Comparison of ENCODE assay signal across 1 cellular context in the genomic region with DNA sequence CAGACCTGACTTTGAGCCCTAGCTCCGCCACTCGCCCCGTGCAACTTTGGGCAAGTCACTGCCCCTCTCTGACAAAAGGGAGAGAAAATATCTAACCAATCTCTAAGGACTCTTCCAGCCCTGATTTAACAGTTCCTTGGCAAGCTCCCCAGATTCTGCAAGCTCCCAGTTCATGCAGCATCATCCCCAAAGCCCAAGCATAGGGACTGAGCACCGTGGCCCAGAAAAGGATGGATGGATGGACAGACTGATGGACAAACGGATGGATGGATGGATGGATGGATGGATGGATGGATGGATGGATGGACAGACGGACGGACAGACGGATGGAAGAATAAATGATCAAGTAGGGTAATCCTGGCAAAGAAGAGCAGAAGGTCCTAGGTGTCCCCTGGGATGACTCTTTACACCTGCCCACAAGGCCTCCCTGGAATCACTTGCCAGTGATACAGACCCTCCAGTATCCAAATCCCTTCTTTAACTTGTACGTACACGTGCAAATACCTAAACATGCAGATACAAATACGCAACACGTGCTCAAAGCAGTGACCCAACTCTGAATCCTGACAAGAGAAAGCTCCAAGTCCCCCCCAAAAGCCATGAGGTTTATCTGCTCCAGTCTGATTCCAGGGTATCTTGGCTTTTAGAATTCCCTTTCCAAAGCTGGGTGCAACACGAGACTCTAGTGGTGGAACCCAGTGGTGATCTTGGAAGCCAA.
TF ChIP-seq lines count a peak whose summit lies in the region.

No MANE protein-coding gene starts in this region.

TF ChIP-seq in H1, 55 proteins besides CTCF, POLR2A, EP300 and RAD21 (continued from another document):
- TF ChIP-seq MAFK (IDR thresholded peaks at IDR 0.05; ENCODE audit: low read depth, low read length) (no peak), CTBP2 (IDR thresholded peaks at IDR 0.05; ENCODE audit: borderline replicate concordance, insufficient read depth, insufficient read length, low read length) (no peak), YY1 (IDR thresholded peaks at IDR 0.05; ENCODE audit: low read depth, low read length) (no peak), RBBP5 (IDR thresholded peaks at IDR 0.05; ENCODE audit: borderline replicate concordance, low read depth, low read length) (no peak), HDAC2 (IDR thresholded peaks at IDR 0.05; ENCODE audit: borderline replicate concordance in 1 of 2, low read depth in 2 of 2, low read length in 2 of 2) (no peak), PHF8 (conservative IDR thresholded peaks at IDR 0.05; ENCODE audit: low read depth, low read length) (no peak), TAF1 (IDR thresholded peaks at IDR 0.05; ENCODE audit: low read depth, low read length) (no peak), POU5F1 (IDR thresholded peaks at IDR 0.05; ENCODE audit: low read depth, low read length) (no peak), RFX5 (IDR thresholded peaks at IDR 0.05; ENCODE audit: borderline replicate concordance, low read depth, low read length) (no peak)
- TF ChIP-seq, protein P1, sequence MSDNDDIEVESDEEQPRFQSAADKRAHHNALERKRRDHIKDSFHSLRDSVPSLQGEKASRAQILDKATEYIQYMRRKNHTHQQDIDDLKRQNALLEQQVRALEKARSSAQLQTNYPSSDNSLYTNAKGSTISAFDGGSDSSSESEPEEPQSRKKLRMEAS (IDR thresholded peaks at IDR 0.05): no peak
